Comparison of ENCODE assay signal across 21 cellular contexts in the genomic region with DNA sequence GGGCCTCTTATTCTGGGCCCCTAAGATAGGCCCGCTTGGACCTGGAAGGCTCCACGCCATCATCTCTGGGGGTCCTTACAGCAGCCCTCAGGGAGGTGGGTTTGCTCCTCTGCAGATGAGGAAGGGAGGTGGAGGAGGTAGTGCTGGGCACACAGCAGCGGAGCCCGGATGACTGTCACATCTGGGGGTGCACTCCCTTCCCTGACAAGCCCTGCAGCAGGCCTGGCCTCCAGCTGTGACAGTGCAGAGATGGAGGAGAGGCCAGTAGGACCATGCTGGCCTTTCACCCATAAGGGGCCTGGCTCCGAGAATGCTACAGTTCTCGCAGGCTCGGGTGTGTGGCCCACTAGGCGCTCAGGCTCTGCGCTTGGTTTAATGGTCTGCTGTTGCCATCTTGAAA. TPM values are rescaled to one million over a fixed set of nuclear protein-coding genes. Genes with fewer than 3 reads are reported as not detected.
DNase-seq lines count a peak whose midpoint lies in the region; ATAC-seq, FAIRE-seq and TF ChIP-seq lines count a peak whose summit lies in the region.
"Had no signal": no experiment of that assay in that cellular context is flagged by ENCODE, and none has a peak within 500 bp of the region (broad histone marks: within the 10 kb centered on the region; RNA-seq: fewer than 3 reads in every experiment).

No MANE protein-coding gene starts in this region.

- no peak for FAIRE-seq in kidney (lab: Jason Lieb, UNC)
- FAIRE-seq: GM12892, GM19239, H1, HepG2, HTR-8/SVneo had no signal

- 95 to 98% methylated on average over 9 of the region's 9 CpGs for WGBS in sigmoid colon, 2 donors

- ATAC-seq in upper lobe of right lung, result no peak
- no peak for ATAC-seq in omental fat pad (ENCODE audit: low FRiP score)
- ATAC-seq: CD8-positive, alpha-beta T cell had no signal

- TF ChIP-seq POLR2A in sigmoid colon (IDR thresholded peaks at IDR 0.05), result no peak

- DNase-seq in activated effector memory CD4-positive, alpha-beta T cell treated with anti-CD3 and anti-CD28 coated beads, Interleukin-2, amount 50 U/mL, for 16 hours, result peak; percentile 34
- no peak for DNase-seq in activated effector memory CD4-positive, alpha-beta T cell treated with Interleukin-2 at 50 U/mL for 16 hours
- DNase-seq in kidney (peak; percentile 34), sigmoid colon (peak; percentile 43), upper lobe of right lung (peak; percentile 44), NCI-H128 (lab: John Stamatoyannopoulos, UW; ENCODE audit: unreplicated experiment) (no peak), middle frontal gyrus (ENCODE audit: extremely low spot score, low spot score) (no peak), omental fat pad (ENCODE audit: low spot score) (no peak)
- DNase-seq: CD8-positive, alpha-beta T cell; COR-L47; DND-41; GDM1 had no signal

- H3K36me3 ChIP-seq in kidney (ENCODE audit: control insufficient read depth in 1 of 2, insufficient read depth in 2 of 2, low read length in 2 of 2), result no peaks in the 10 kb centered on the region
- no peaks in the 10 kb centered on the region for H3K36me3 ChIP-seq in sigmoid colon
- no peaks in the 10 kb centered on the region for H3K36me3 ChIP-seq in upper lobe of right lung
- H3K36me3 ChIP-seq: HAP-1 had no signal

- H3K9ac ChIP-seq in kidney (ENCODE audit: low read length in 2 of 2), result no peak overlapping the region

- no peak for TF ChIP-seq CTCF in kidney (IDR thresholded peaks at IDR 0.05; ENCODE audit: borderline replicate concordance, extremely low read depth, insufficient read depth)
- no peak for TF ChIP-seq CTCF in sigmoid colon (IDR thresholded peaks at IDR 0.05)
- TF ChIP-seq CTCF in upper lobe of right lung (IDR thresholded peaks at IDR 0.05), result no peak
- TF ChIP-seq CTCF in omental fat pad (IDR thresholded peaks at IDR 0.05), result no peak

- intact Hi-C loops in kidney (cut with DNase I), result no loop called here
- intact Hi-C loops in sigmoid colon (cut with DNase I), result no loop called here
- intact Hi-C loops in upper lobe of right lung (cut with DNase I), result no loop called here

- H3K9me3 ChIP-seq in kidney (ENCODE audit: control insufficient read depth in 1 of 2, low read length in 2 of 2), result no peaks in the 10 kb centered on the region
- no peaks in the 10 kb centered on the region for H3K9me3 ChIP-seq in sigmoid colon
- H3K9me3 ChIP-seq in upper lobe of right lung, result no peaks in the 10 kb centered on the region
- H3K9me3 ChIP-seq: HAP-1 had no signal

- H3K4me1 ChIP-seq in kidney (ENCODE audit: control insufficient read depth in 1 of 2, insufficient read depth in 1 of 2, low read depth in 1 of 2, low read length in 2 of 2), result peaks cover 0 to 4% of the 10 kb centered on the region in 2 donors
- H3K4me1 ChIP-seq in sigmoid colon, result peaks cover 0 to 5% (median under 1%) of the 10 kb centered on the region in 4 donors
- H3K4me1 ChIP-seq in upper lobe of right lung, result no peaks in the 10 kb centered on the region
- H3K4me1 ChIP-seq: HAP-1 had no signal

- no peaks in the 10 kb centered on the region for H3K27me3 ChIP-seq in sigmoid colon
- peaks cover 6% of the 10 kb centered on the region for H3K27me3 ChIP-seq in upper lobe of right lung

- no peak for TF ChIP-seq EP300 in sigmoid colon (IDR thresholded peaks at IDR 0.05)

- H3K4me3 ChIP-seq in kidney (ENCODE audit: low read length in 2 of 2) (no peak overlapping the region), sigmoid colon (no peak overlapping the region), upper lobe of right lung (no peak overlapping the region)
- H3K4me3 ChIP-seq: HAP-1 had no signal

- H3K27ac ChIP-seq in kidney (ENCODE audit: low read depth in 2 of 2, low read length in 2 of 2) (no peak overlapping the region), sigmoid colon (no peak overlapping the region), upper lobe of right lung (no peak overlapping the region)

RNA-seq across cellular contexts. Expression of gene GDF2, which starts 9.2 kb away (rescaled TPM):
- not detected for total RNA-seq in kidney
- not detected for polyA plus RNA-seq in kidney (ENCODE audit: insufficient read depth, low read depth, low replicate concordance)
- not detected for total RNA-seq in sigmoid colon
- polyA plus RNA-seq in sigmoid colon, result not detected
- not detected for total RNA-seq in upper lobe of right lung
- total RNA-seq in omental fat pad, result not detected
- total RNA-seq: A673; CD8-positive, alpha-beta T cell; H1; HepG2 had no signal
- polyA plus RNA-seq: BJ, CD14-positive monocyte, H1, HepG2 had no signal

RNA-seq across cellular contexts. Expression of gene RBP3, which starts 16.7 kb away (rescaled TPM):
- total RNA-seq in kidney, result not detected
- polyA plus RNA-seq in kidney (ENCODE audit: insufficient read depth, low read depth, low replicate concordance), result not detected
- total RNA-seq in sigmoid colon, result not detected
- polyA plus RNA-seq in sigmoid colon, result not detected
- total RNA-seq in upper lobe of right lung, result not detected
- not detected for total RNA-seq in omental fat pad
- total RNA-seq: A673; CD8-positive, alpha-beta T cell; H1; HepG2 had no signal
- polyA plus RNA-seq: BJ, CD14-positive monocyte, H1, HepG2 had no signal

RNA-seq across cellular contexts. Expression of gene GDF10, which starts 31.5 kb away (rescaled TPM):
- total RNA-seq in kidney (1.1 TPM), sigmoid colon (10 to 100 TPM in 1 of 4 donors, 1 to 10 TPM in 3; 3.8 to 11.9 (median 4.9) TPM), upper lobe of right lung (16.8 TPM), omental fat pad (1 to 10 TPM in 1 of 4 donors, under 1 TPM in 3; 0.48 to 2.4 (median 0.66) TPM)
- polyA plus RNA-seq in kidney (ENCODE audit: insufficient read depth, low read depth, low replicate concordance) (not detected), sigmoid colon (under 1 TPM in 1 of 3 donors, not detected in 2; 0.67 TPM)
- total RNA-seq: HepG2 had no signal
- polyA plus RNA-seq: BJ, CD14-positive monocyte had no signal

RNA-seq across cellular contexts. Expression of gene ZNF488, which starts 52.6 kb away (rescaled TPM):
- total RNA-seq in kidney, result 0.09 TPM
- 4.0 TPM for polyA plus RNA-seq in kidney (ENCODE audit: insufficient read depth, low read depth, low replicate concordance)
- total RNA-seq in sigmoid colon, result under 1 TPM in 1 of 4 donors, not detected in 3; 0.16 TPM
- polyA plus RNA-seq in sigmoid colon, result under 1 TPM; 0.60 to 0.82 (median 0.69) TPM
- total RNA-seq in upper lobe of right lung, result 0.41 TPM
- under 1 TPM in 2 of 4 donors, not detected in 2; 0.19 to 0.25 TPM for total RNA-seq in omental fat pad
- total RNA-seq: CD8-positive, alpha-beta T cell had no signal
- polyA plus RNA-seq: CD14-positive monocyte had no signal

Comparison
In these comparisons a context has a peak if more than half of its experiments do, and no peak if none do; other contexts are left out.
1. DNase-seq: peak in activated effector memory CD4-positive, alpha-beta T cell treated with anti-CD3 and anti-CD28 coated beads, Interleukin-2, amount 50 U/mL, for 16 hours (single experiment), kidney (single experiment), sigmoid colon (single experiment) and upper lobe of right lung (single experiment); none in activated effector memory CD4-positive, alpha-beta T cell treated with Interleukin-2 at 50 U/mL for 16 hours (single experiment), NCI-H128 (single experiment), middle frontal gyrus (single experiment) and omental fat pad (single experiment).